Comparison of ENCODE assay signal across 1 cellular context in the genomic region with DNA sequence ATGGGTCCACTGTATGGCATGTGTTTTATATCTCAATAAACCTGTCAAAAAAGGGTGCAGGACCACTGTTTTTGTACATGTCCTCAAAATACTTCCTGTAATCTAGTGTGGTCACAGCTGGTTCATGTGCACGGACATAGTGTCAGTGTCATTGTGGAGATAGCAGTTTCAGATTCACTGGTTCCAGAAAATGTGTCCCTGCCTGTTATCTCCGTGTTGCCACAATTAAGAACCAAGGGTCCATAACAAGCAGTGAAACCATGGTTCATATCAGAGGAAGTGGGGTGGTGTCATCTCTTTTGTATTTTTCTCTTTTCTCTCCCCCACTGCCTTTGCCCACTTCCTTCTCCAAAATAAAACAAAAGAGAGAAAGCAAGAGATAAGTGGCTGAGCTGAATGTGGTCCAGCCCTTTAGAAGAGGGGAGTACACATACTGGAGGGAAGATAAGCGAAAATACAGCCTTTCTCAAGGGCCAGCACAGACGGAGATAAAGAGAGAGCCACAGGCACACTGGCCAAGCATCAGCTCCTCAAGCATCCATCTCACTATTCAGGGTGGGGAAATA.
TF ChIP-seq lines count a peak whose summit lies in the region.

No MANE protein-coding gene starts in this region.

TF ChIP-seq in K562, 482 proteins besides CTCF, POLR2A, EP300 and RAD21 (continued from another document and continues in another):
- TF ChIP-seq, protein P1, sequence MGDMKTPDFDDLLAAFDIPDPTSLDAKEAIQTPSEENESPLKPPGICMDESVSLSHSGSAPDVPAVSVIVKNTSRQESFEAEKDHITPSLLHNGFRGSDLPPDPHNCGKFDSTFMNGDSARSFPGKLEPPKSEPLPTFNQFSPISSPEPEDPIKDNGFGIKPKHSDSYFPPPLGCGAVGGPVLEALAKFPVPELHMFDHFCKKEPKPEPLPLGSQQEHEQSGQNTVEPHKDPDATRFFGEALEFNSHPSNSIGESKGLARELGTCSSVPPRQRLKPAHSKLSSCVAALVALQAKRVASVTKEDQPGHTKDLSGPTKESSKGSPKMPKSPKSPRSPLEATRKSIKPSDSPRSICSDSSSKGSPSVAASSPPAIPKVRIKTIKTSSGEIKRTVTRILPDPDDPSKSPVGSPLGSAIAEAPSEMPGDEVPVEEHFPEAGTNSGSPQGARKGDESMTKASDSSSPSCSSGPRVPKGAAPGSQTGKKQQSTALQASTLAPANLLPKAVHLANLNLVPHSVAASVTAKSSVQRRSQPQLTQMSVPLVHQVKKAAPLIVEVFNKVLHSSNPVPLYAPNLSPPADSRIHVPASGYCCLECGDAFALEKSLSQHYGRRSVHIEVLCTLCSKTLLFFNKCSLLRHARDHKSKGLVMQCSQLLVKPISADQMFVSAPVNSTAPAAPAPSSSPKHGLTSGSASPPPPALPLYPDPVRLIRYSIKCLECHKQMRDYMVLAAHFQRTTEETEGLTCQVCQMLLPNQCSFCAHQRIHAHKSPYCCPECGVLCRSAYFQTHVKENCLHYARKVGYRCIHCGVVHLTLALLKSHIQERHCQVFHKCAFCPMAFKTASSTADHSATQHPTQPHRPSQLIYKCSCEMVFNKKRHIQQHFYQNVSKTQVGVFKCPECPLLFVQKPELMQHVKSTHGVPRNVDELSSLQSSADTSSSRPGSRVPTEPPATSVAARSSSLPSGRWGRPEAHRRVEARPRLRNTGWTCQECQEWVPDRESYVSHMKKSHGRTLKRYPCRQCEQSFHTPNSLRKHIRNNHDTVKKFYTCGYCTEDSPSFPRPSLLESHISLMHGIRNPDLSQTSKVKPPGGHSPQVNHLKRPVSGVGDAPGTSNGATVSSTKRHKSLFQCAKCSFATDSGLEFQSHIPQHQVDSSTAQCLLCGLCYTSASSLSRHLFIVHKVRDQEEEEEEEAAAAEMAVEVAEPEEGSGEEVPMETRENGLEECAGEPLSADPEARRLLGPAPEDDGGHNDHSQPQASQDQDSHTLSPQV (IDR thresholded peaks at IDR 0.05): no peak
- TF ChIP-seq JUNB (CRISPR knock-in tag; conservative IDR thresholded peaks at IDR 0.05) (no peak), KAT2B (IDR thresholded peaks at IDR 0.05; ENCODE audit: low read depth, low read length) (no peak), ZFX (CRISPR knock-in tag; IDR thresholded peaks at IDR 0.05) (no peak), ZNF764 (CRISPR knock-in tag; IDR thresholded peaks at IDR 0.05; ENCODE audit: low read depth) (no peak), PHF20 (IDR thresholded peaks at IDR 0.05; ENCODE audit: partially characterized antibody) (no peak), XRCC4 (IDR thresholded peaks at IDR 0.05; ENCODE audit: extremely low read depth, insufficient read depth, insufficient read length) (no peak), PYGO2 (tag; IDR thresholded peaks at IDR 0.05) (no peak), RBM15 (IDR thresholded peaks at IDR 0.05; ENCODE audit: insufficient read depth, low read length) (no peak), ZNF239 (CRISPR knock-in tag; IDR thresholded peaks at IDR 0.05) (no peak), MTF1 (CRISPR knock-in tag; IDR thresholded peaks at IDR 0.05; ENCODE audit: borderline replicate concordance) (no peak), NR1H2 (CRISPR knock-in tag; IDR thresholded peaks at IDR 0.05) (no peak), U2AF2 (optimal IDR thresholded peaks at IDR 0.05; ENCODE audit: low read depth, low read length) (no peak), NFYB (IDR thresholded peaks at IDR 0.05; ENCODE audit: extremely low read depth, insufficient read length) (no peak), SREBF2 (CRISPR knock-in tag; IDR thresholded peaks at IDR 0.05) (no peak), SAFB (IDR thresholded peaks at IDR 0.05; ENCODE audit: borderline replicate concordance, low read depth, low read length) (no peak), ZNF324 (CRISPR knock-in tag; IDR thresholded peaks at IDR 0.05) (no peak), ZNF707 (CRISPR knock-in tag; conservative IDR thresholded peaks at IDR 0.05) (no peak), SMAD1 (IDR thresholded peaks at IDR 0.05; ENCODE audit: low read depth, low read length, partially characterized antibody) (no peak), RB1 (IDR thresholded peaks at IDR 0.05; ENCODE audit: low read depth) (no peak), TCF3 (CRISPR knock-in tag; IDR thresholded peaks at IDR 0.05) (peak; percentile 90), CHCHD3 (CRISPR knock-in tag; IDR thresholded peaks at IDR 0.05) (no peak), ZNF507 (tag; conservative IDR thresholded peaks at IDR 0.05) (no peak), PPARD (CRISPR knock-in tag; IDR thresholded peaks at IDR 0.05) (no peak), ZNF124 (CRISPR knock-in tag; IDR thresholded peaks at IDR 0.05) (no peak), BACH1 (tag; IDR thresholded peaks at IDR 0.05) (no peak), CEBPG (CRISPR knock-in tag; IDR thresholded peaks at IDR 0.05) (no peak), CEBPG (tag; conservative IDR thresholded peaks at IDR 0.05 in 1 of 2, IDR thresholded peaks at IDR 0.05 in 1 of 2) (no peak), EZH2 (IDR thresholded peaks at IDR 0.05; ENCODE audit: borderline replicate concordance, low read depth, low read length) (no peak), LARP7 (IDR thresholded peaks at IDR 0.05) (no peak), KAT7 (CRISPR knock-in tag; IDR thresholded peaks at IDR 0.05; ENCODE audit: borderline replicate concordance) (no peak), PML (IDR thresholded peaks at IDR 0.05; ENCODE audit: low read length) (peak; percentile 74), CHD2 (IDR thresholded peaks at IDR 0.05; ENCODE audit: low read depth, low read length) (no peak), ZNF12 (CRISPR knock-in tag; IDR thresholded peaks at IDR 0.05) (no peak), ZNF696 (CRISPR knock-in tag; conservative IDR thresholded peaks at IDR 0.05) (no peak)
- TF ChIP-seq, protein P2, sequence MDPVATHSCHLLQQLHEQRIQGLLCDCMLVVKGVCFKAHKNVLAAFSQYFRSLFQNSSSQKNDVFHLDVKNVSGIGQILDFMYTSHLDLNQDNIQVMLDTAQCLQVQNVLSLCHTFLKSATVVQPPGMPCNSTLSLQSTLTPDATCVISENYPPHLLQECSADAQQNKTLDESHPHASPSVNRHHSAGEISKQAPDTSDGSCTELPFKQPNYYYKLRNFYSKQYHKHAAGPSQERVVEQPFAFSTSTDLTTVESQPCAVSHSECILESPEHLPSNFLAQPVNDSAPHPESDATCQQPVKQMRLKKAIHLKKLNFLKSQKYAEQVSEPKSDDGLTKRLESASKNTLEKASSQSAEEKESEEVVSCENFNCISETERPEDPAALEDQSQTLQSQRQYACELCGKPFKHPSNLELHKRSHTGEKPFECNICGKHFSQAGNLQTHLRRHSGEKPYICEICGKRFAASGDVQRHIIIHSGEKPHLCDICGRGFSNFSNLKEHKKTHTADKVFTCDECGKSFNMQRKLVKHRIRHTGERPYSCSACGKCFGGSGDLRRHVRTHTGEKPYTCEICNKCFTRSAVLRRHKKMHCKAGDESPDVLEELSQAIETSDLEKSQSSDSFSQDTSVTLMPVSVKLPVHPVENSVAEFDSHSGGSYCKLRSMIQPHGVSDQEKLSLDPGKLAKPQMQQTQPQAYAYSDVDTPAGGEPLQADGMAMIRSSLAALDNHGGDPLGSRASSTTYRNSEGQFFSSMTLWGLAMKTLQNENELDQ (CRISPR knock-in tag; IDR thresholded peaks at IDR 0.05; ENCODE audit: borderline replicate concordance): no peak
- TF ChIP-seq, protein P3, sequence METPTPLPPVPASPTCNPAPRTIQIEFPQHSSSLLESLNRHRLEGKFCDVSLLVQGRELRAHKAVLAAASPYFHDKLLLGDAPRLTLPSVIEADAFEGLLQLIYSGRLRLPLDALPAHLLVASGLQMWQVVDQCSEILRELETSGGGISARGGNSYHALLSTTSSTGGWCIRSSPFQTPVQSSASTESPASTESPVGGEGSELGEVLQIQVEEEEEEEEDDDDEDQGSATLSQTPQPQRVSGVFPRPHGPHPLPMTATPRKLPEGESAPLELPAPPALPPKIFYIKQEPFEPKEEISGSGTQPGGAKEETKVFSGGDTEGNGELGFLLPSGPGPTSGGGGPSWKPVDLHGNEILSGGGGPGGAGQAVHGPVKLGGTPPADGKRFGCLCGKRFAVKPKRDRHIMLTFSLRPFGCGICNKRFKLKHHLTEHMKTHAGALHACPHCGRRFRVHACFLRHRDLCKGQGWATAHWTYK (CRISPR knock-in tag; IDR thresholded peaks at IDR 0.05): no peak
- TF ChIP-seq, protein P4, sequence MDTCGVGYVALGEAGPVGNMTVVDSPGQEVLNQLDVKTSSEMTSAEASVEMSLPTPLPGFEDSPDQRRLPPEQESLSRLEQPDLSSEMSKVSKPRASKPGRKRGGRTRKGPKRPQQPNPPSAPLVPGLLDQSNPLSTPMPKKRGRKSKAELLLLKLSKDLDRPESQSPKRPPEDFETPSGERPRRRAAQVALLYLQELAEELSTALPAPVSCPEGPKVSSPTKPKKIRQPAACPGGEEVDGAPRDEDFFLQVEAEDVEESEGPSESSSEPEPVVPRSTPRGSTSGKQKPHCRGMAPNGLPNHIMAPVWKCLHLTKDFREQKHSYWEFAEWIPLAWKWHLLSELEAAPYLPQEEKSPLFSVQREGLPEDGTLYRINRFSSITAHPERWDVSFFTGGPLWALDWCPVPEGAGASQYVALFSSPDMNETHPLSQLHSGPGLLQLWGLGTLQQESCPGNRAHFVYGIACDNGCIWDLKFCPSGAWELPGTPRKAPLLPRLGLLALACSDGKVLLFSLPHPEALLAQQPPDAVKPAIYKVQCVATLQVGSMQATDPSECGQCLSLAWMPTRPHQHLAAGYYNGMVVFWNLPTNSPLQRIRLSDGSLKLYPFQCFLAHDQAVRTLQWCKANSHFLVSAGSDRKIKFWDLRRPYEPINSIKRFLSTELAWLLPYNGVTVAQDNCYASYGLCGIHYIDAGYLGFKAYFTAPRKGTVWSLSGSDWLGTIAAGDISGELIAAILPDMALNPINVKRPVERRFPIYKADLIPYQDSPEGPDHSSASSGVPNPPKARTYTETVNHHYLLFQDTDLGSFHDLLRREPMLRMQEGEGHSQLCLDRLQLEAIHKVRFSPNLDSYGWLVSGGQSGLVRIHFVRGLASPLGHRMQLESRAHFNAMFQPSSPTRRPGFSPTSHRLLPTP (IDR thresholded peaks at IDR 0.05; ENCODE audit: borderline replicate concordance, extremely low read depth, insufficient read length): no peak
- TF ChIP-seq, protein P5, sequence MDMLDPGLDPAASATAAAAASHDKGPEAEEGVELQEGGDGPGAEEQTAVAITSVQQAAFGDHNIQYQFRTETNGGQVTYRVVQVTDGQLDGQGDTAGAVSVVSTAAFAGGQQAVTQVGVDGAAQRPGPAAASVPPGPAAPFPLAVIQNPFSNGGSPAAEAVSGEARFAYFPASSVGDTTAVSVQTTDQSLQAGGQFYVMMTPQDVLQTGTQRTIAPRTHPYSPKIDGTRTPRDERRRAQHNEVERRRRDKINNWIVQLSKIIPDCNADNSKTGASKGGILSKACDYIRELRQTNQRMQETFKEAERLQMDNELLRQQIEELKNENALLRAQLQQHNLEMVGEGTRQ (CRISPR knock-in tag; IDR thresholded peaks at IDR 0.05): no peak
- TF ChIP-seq, protein P6, sequence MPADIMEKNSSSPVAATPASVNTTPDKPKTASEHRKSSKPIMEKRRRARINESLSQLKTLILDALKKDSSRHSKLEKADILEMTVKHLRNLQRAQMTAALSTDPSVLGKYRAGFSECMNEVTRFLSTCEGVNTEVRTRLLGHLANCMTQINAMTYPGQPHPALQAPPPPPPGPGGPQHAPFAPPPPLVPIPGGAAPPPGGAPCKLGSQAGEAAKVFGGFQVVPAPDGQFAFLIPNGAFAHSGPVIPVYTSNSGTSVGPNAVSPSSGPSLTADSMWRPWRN (IDR thresholded peaks at IDR 0.05; ENCODE audit: low read depth): peak; percentile 50; the same call in 1 of the 2 replicates
- TF ChIP-seq, protein P7, sequence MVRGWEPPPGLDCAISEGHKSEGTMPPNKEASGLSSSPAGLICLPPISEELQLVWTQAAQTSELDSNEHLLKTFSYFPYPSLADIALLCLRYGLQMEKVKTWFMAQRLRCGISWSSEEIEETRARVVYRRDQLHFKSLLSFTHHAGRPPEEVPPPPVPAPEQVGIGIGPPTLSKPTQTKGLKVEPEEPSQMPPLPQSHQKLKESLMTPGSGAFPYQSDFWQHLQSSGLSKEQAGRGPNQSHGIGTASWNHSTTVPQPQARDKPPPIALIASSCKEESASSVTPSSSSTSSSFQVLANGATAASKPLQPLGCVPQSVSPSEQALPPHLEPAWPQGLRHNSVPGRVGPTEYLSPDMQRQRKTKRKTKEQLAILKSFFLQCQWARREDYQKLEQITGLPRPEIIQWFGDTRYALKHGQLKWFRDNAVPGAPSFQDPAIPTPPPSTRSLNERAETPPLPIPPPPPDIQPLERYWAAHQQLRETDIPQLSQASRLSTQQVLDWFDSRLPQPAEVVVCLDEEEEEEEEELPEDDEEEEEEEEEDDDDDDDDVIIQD (CRISPR knock-in tag; IDR thresholded peaks at IDR 0.05): no peak
- TF ChIP-seq, protein P8, sequence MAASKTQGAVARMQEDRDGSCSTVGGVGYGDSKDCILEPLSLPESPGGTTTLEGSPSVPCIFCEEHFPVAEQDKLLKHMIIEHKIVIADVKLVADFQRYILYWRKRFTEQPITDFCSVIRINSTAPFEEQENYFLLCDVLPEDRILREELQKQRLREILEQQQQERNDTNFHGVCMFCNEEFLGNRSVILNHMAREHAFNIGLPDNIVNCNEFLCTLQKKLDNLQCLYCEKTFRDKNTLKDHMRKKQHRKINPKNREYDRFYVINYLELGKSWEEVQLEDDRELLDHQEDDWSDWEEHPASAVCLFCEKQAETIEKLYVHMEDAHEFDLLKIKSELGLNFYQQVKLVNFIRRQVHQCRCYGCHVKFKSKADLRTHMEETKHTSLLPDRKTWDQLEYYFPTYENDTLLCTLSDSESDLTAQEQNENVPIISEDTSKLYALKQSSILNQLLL (CRISPR knock-in tag; IDR thresholded peaks at IDR 0.05; ENCODE audit: borderline replicate concordance): no peak
- TF ChIP-seq, protein P9, sequence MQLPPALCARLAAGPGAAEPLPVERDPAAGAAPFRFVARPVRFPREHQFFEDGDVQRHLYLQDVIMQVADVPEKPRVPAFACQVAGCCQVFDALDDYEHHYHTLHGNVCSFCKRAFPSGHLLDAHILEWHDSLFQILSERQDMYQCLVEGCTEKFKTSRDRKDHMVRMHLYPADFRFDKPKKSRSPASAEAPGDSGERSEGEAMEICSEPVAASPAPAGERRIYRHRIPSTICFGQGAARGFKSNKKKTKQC (CRISPR knock-in tag; IDR thresholded peaks at IDR 0.05): no peak
- TF ChIP-seq, protein P10, sequence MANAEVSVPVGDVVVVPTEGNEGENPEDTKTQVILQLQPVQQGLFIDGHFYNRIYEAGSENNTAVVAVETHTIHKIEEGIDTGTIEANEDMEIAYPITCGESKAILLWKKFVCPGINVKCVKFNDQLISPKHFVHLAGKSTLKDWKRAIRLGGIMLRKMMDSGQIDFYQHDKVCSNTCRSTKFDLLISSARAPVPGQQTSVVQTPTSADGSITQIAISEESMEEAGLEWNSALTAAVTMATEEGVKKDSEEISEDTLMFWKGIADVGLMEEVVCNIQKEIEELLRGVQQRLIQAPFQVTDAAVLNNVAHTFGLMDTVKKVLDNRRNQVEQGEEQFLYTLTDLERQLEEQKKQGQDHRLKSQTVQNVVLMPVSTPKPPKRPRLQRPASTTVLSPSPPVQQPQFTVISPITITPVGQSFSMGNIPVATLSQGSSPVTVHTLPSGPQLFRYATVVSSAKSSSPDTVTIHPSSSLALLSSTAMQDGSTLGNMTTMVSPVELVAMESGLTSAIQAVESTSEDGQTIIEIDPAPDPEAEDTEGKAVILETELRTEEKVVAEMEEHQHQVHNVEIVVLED (CRISPR knock-in tag; IDR thresholded peaks at IDR 0.05): no peak
